In genomic region chr18:57107141-57107832, GRCh38 we compare ENCODE assay signal across 12 cellular contexts. TPM values are rescaled to one million over a fixed set of nuclear protein-coding genes. Genes with fewer than 3 reads are reported as not detected.
A peak's percentile ranks its signal among the peaks of the same experiment; 100 is the strongest.
DNase-seq lines count a peak whose midpoint lies in the region; ATAC-seq and TF ChIP-seq lines count a peak whose summit lies in the region.
"Had no signal": no experiment of that assay in that cellular context is flagged by ENCODE, and none has a peak within 500 bp of the region (broad histone marks: within the 10 kb centered on the region; RNA-seq: fewer than 3 reads in every experiment).

No MANE protein-coding gene starts in this region.

- no peak overlapping the region for H2AFZ ChIP-seq in MM.1S (ENCODE audit: low read length)

- H3K36me3 ChIP-seq in CD4-positive, CD25-positive, alpha-beta regulatory T cell (ENCODE audit: control insufficient read depth, insufficient read depth, low read length), result no peaks in the 10 kb centered on the region
- H3K36me3 ChIP-seq in MM.1S (replicated peaks; ENCODE audit: insufficient read depth, low read length), result no peaks in the 10 kb centered on the region
- H3K36me3 ChIP-seq in esophagus squamous epithelium, result no peaks in the 10 kb centered on the region

- H3K4me2 ChIP-seq in MM.1S (ENCODE audit: low read depth, low read length), result no peak overlapping the region

- no peaks in the 10 kb centered on the region for H3K4me1 ChIP-seq in CD4-positive, CD25-positive, alpha-beta regulatory T cell (ENCODE audit: control insufficient read depth, insufficient read depth, low read length, poor library complexity, severe bottlenecking)
- H3K4me1 ChIP-seq in MM.1S (ENCODE audit: low read length) (no peaks in the 10 kb centered on the region), esophagus squamous epithelium (no peaks in the 10 kb centered on the region)

- in situ Hi-C loops in astrocyte of the cerebellum (cut with HindIII; ENCODE audit: low sequenced_read_pairs), result no loop called here

- TF ChIP-seq CTCF in MM.1S (IDR thresholded peaks at IDR 0.05; ENCODE audit: low read length) (no peak), astrocyte of the cerebellum (IDR thresholded peaks at IDR 0.05; ENCODE audit: low read depth, low read length, missing control alignments) (no peak), esophagus squamous epithelium (IDR thresholded peaks at IDR 0.05) (no peak)

- no peak for ATAC-seq in CD4-positive, CD25-positive, alpha-beta regulatory T cell (ENCODE audit: low read depth in 2 of 2)
- ATAC-seq in GM18868 (IDR thresholded peaks at IDR 0.05; ENCODE audit: unreplicated experiment) (no peak), GM18511 (IDR thresholded peaks at IDR 0.05; ENCODE audit: unreplicated experiment) (no peak)

- peaks cover 0 to 4% (median 1%) of the 10 kb centered on the region in 7 donors for H3K9me3 Mint-ChIP-seq in CD4-positive, CD25-positive, alpha-beta regulatory T cell

- DNase-seq in CD4-positive, CD25-positive, alpha-beta regulatory T cell, result peak in 2 of 3 donors; percentile 1 to 13
- DNase-seq in MM.1S (peak; percentile 45), astrocyte of the cerebellum (ENCODE audit: low read depth) (peak; percentile 11), medulla oblongata (ENCODE audit: extremely low spot score) (peak; percentile 38), OCI-M2 (lab: John Stamatoyannopoulos, UW; ENCODE audit: unreplicated experiment) (no peak), esophagus squamous epithelium (lab: John Stamatoyannopoulos, UW) (no peak)
- DNase-seq: activated CD8-positive, alpha-beta memory T cell treated with anti-CD3 and anti-CD28 coated beads, Interleukin-2, amount 50 U/mL, for 48 hours; DMS153; effector CD8-positive, alpha-beta T cell had no signal

- intact Hi-C loops in esophagus squamous epithelium (cut with DNase I), result no loop called here

- no peak overlapping the region for H3K9ac ChIP-seq in MM.1S (ENCODE audit: low read length)

- H3K27ac ChIP-seq in CD4-positive, CD25-positive, alpha-beta regulatory T cell (ENCODE audit: insufficient read depth, low read length, poor library complexity, severe bottlenecking), result no peak overlapping the region
- H3K27ac ChIP-seq in MM.1S (ENCODE audit: low read length), result no peak overlapping the region
- no peak overlapping the region for H3K27ac ChIP-seq in esophagus squamous epithelium

- H3F3A ChIP-seq in MM.1S (ENCODE audit: insufficient read depth, low read length), result no peaks in the 10 kb centered on the region

- no peaks in the 10 kb centered on the region for H4K20me1 ChIP-seq in MM.1S (ENCODE audit: insufficient read depth, low read length)

- H3K36me3 Mint-ChIP-seq in CD4-positive, CD25-positive, alpha-beta regulatory T cell, result no peaks in the 10 kb centered on the region

- H3K4me3 Mint-ChIP-seq in CD4-positive, CD25-positive, alpha-beta regulatory T cell, result no peak overlapping the region

- H3K27me3 ChIP-seq in CD4-positive, CD25-positive, alpha-beta regulatory T cell (ENCODE audit: control insufficient read depth, insufficient read depth, low read length), result no peaks in the 10 kb centered on the region
- no peaks in the 10 kb centered on the region for H3K27me3 ChIP-seq in MM.1S (replicated peaks; ENCODE audit: insufficient read depth, low read length)
- no peaks in the 10 kb centered on the region for H3K27me3 ChIP-seq in esophagus squamous epithelium

- WGBS in esophagus squamous epithelium, 2 donors, result 61 to 65% methylated on average over 4 of the region's 4 CpGs

- H3K9me2 ChIP-seq in MM.1S (replicated peaks; ENCODE audit: insufficient read depth, low read length), result no peaks in the 10 kb centered on the region

- peaks cover 19% of the 10 kb centered on the region for H3K27me3 Mint-ChIP-seq in CD4-positive, CD25-positive, alpha-beta regulatory T cell

- peaks cover 0 to 2% of the 10 kb centered on the region in 2 experiments for H3K9me3 ChIP-seq in CD4-positive, CD25-positive, alpha-beta regulatory T cell (ENCODE audit: control insufficient read depth in 2 of 2, low read length in 2 of 2)
- no peaks in the 10 kb centered on the region for H3K9me3 ChIP-seq in MM.1S (replicated peaks; ENCODE audit: insufficient read depth, low read length)
- no peaks in the 10 kb centered on the region for H3K9me3 ChIP-seq in esophagus squamous epithelium

- H3K4me1 Mint-ChIP-seq in CD4-positive, CD25-positive, alpha-beta regulatory T cell, result peaks cover 0 to 5% (median 0%) of the 10 kb centered on the region in 4 donors

- no peak for TF ChIP-seq POLR2A in esophagus squamous epithelium (IDR thresholded peaks at IDR 0.05)

- H3K4me3 ChIP-seq in CD4-positive, CD25-positive, alpha-beta regulatory T cell (ENCODE audit: low read depth, low read length), result no peak overlapping the region
- H3K4me3 ChIP-seq in MM.1S (ENCODE audit: low read length) (no peak overlapping the region), astrocyte of the cerebellum (ENCODE audit: low read depth, low read length) (no peak overlapping the region), esophagus squamous epithelium (no peak overlapping the region)

- H3K79me2 ChIP-seq in MM.1S (ENCODE audit: low read length), result no peaks in the 10 kb centered on the region

- H3K27ac Mint-ChIP-seq in CD4-positive, CD25-positive, alpha-beta regulatory T cell, result no peak overlapping the region

RNA-seq across cellular contexts. Expression of gene BOD1L2, which starts 39.6 kb away (rescaled TPM):
- not detected for total RNA-seq in CD4-positive, CD25-positive, alpha-beta regulatory T cell
- polyA plus RNA-seq in CD4-positive, CD25-positive, alpha-beta regulatory T cell, result not detected
- not detected for total RNA-seq in esophagus squamous epithelium
- total RNA-seq: urinary bladder had no signal
- polyA plus RNA-seq: urinary bladder had no signal

Comparison
In these comparisons a context has a peak if more than half of its experiments do, and no peak if none do; other contexts are left out.
1. DNase-seq: peak in CD4-positive, CD25-positive, alpha-beta regulatory T cell (2 of 3), MM.1S (single experiment), astrocyte of the cerebellum (single experiment) and medulla oblongata (single experiment); none in OCI-M2 (single experiment) and esophagus squamous epithelium (single experiment).